In the genomic region with DNA sequence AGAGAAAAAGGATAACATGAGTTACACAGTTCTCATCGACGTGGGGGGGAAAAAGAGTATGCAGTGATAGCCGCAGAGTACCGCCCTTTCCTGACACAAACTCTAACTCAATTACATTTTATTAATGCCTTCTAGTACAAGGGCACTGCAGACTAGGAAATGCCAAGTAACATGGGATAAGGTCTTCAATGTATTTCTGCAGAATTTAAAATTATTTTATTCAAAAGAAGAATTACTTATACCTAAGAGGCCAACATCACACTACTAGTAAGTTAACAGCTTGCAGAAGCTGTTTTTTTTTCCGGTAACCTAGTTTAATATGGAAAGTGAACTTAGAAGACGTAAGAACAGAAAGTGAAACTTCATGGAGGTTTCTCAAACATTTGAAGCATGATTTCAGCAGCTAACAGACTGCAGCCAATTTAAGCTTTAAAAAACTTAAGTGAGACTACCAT, we compare ENCODE assay signal across 10 cellular contexts. TPM values are rescaled to one million over a fixed set of nuclear protein-coding genes. Genes with fewer than 3 reads are reported as not detected.
DNase-seq lines count a peak whose midpoint lies in the region; ATAC-seq and TF ChIP-seq lines count a peak whose summit lies in the region.
"Had no signal": no experiment of that assay in that cellular context is flagged by ENCODE, and none has a peak within 500 bp of the region (broad histone marks: within the 10 kb centered on the region; RNA-seq: fewer than 3 reads in every experiment).

No MANE protein-coding gene starts in this region.

- H3K4me1 Mint-ChIP-seq in stimulated activated naive B cell treated with anti-CD40 and anti-IgM and Interleukin-4, amounts not matched to agents 10 μg/mL and 1 μg/mL and 100 μg/mL, for 72 hours: peaks cover 27 to 53% of the 10 kb centered on the region in 2 donors

- POLR2A ChIA-PET in PC-3 (lab: Charles Lee; ENCODE audit: unreplicated experiment): no interaction called here

- no peaks in the 10 kb centered on the region for H3K9me3 Mint-ChIP-seq in stimulated activated naive B cell treated with anti-CD40 and anti-IgM and Interleukin-4, amounts not matched to agents 10 μg/mL and 1 μg/mL and 100 μg/mL, for 72 hours

- H3K4me2 ChIP-seq in PC-3 (ENCODE audit: low read length): no peak overlapping the region

- TF ChIP-seq POLR2A in Peyer's patch (IDR thresholded peaks at IDR 0.05) (no peak), erythroblast (IDR thresholded peaks at IDR 0.05; ENCODE audit: low read length) (no peak)

- H3K27ac Mint-ChIP-seq in stimulated activated naive B cell treated with anti-CD40 and anti-IgM and Interleukin-4, amounts not matched to agents 10 μg/mL and 1 μg/mL and 100 μg/mL, for 72 hours: peak overlapping the region; percentile 47

- no peaks in the 10 kb centered on the region for H3K9me3 ChIP-seq in Peyer's patch
- no peaks in the 10 kb centered on the region for H3K9me3 ChIP-seq in PC-3 (ENCODE audit: low read length)

- no peaks in the 10 kb centered on the region for H3K27me3 Mint-ChIP-seq in stimulated activated naive B cell treated with anti-CD40 and anti-IgM and Interleukin-4, amounts not matched to agents 10 μg/mL and 1 μg/mL and 100 μg/mL, for 72 hours

- H3K27me3 ChIP-seq in Peyer's patch (no peaks in the 10 kb centered on the region), PC-3 (ENCODE audit: low read length) (no peaks in the 10 kb centered on the region)

- no peak for ATAC-seq in stimulated activated naive B cell treated with anti-CD40 and anti-IgM and Interleukin-4, amounts not matched to agents 10 μg/mL and 1 μg/mL and 100 μg/mL, for 72 hours (replicated peaks)
- no peak for ATAC-seq in GM18511 (IDR thresholded peaks at IDR 0.05; ENCODE audit: unreplicated experiment)
- ATAC-seq in GM18858 (IDR thresholded peaks at IDR 0.05; ENCODE audit: unreplicated experiment): no peak
- ATAC-seq in PC-3: no peak

- H3K4me3 ChIP-seq in Peyer's patch (peak overlapping the region in 2 of 4 donors; percentile 39 to 42), PC-3 (ENCODE audit: low read length) (no peak overlapping the region)

- BruUV-seq in PC-3 (replicated peaks; lab: Mats Ljungman, UMichigan): no TSS peak

- H3F3A ChIP-seq in PC-3 (ENCODE audit: low read length, unreplicated experiment): no peaks in the 10 kb centered on the region

- H3K79me2 ChIP-seq in PC-3 (ENCODE audit: low read length): peaks cover 37% of the 10 kb centered on the region

- H3K4me1 ChIP-seq in Peyer's patch: peaks cover 0 to 40% (median 11%) of the 10 kb centered on the region in 4 donors
- H3K4me1 ChIP-seq in PC-3 (ENCODE audit: insufficient read depth, low read length): peaks cover 16% of the 10 kb centered on the region; the same call in 1 of the 2 replicates

- no peak overlapping the region for H2AFZ ChIP-seq in PC-3 (ENCODE audit: low read length)

- peak; percentile 16 to 28 for DNase-seq in activated CD4-positive, alpha-beta T cell treated with anti-CD3 and anti-CD28 coated beads for 4 hours
- DNase-seq in activated CD4-positive, alpha-beta T cell treated with anti-CD3 and anti-CD28 coated beads, Interleukin-2, amount 50 U/mL, for 1 hour: no peak
- DNase-seq in Peyer's patch (peak in 1 of 3 donors; percentile 53), erythroblast (lab: John Stamatoyannopoulos, UW) (peak; percentile 20 to 51), PC-3 (no peak)
- DNase-seq in stimulated activated naive B cell treated with anti-CD40 and anti-IgM and Interleukin-4, amounts not matched to agents 10 μg/mL and 1 μg/mL and 100 μg/mL, for 72 hours: no peak
- DNase-seq: NCI-H2171 treated with DMSO at 0.1 percent for 48 hours had no signal

- H4K20me1 ChIP-seq in PC-3 (ENCODE audit: low read length): no peaks in the 10 kb centered on the region

- TF ChIP-seq CTCF in Peyer's patch (IDR thresholded peaks at IDR 0.05) (no peak), PC-3 (conservative IDR thresholded peaks at IDR 0.05; ENCODE audit: low read depth, low read length) (no peak)

- H3K36me3 Mint-ChIP-seq in stimulated activated naive B cell treated with anti-CD40 and anti-IgM and Interleukin-4, amounts not matched to agents 10 μg/mL and 1 μg/mL and 100 μg/mL, for 72 hours: peaks cover 31 to 40% of the 10 kb centered on the region in 2 donors

- H3K4me3 Mint-ChIP-seq in stimulated activated naive B cell treated with anti-CD40 and anti-IgM and Interleukin-4, amounts not matched to agents 10 μg/mL and 1 μg/mL and 100 μg/mL, for 72 hours: peak overlapping the region; percentile 61 to 66

- H3K9me2 ChIP-seq in PC-3 (replicated peaks; ENCODE audit: low read length): no peaks in the 10 kb centered on the region

- H3K27ac ChIP-seq in Peyer's patch (peak overlapping the region; percentile 15 to 99 (median 30)), PC-3 (ENCODE audit: low read length) (no peak overlapping the region)

- CTCF ChIA-PET in PC-3 (lab: Charles Lee): no interaction called here

- intact Hi-C loops in PC-3 (cut with micrococcal nuclease): no loop called here

- no peak overlapping the region for H3K9ac ChIP-seq in PC-3 (ENCODE audit: low read length)

- H3K36me3 ChIP-seq in Peyer's patch (peaks cover 0 to 60% (median 0%) of the 10 kb centered on the region in 3 donors), PC-3 (ENCODE audit: low read depth, low read length) (peaks cover 24% of the 10 kb centered on the region)

RNA-seq across cellular contexts. Expression of gene SETX, which starts 3.9 kb away (rescaled TPM):
- total RNA-seq in Peyer's patch (100 to 1,000 TPM in 1 of 4 donors, 10 to 100 TPM in 3; 49.7 to 106 (median 63.0) TPM), PC-3 (2014; rRNA removed) (21.0 and 22.7 TPM in 2 replicates)

RNA-seq across cellular contexts. Expression of gene TTF1, which starts 55.8 kb away (rescaled TPM):
- total RNA-seq in Peyer's patch (10 to 100 TPM in 2 of 4 donors, 1 to 10 TPM in 2; 8.9 to 26.4 (median 9.9) TPM), PC-3 (2014; rRNA removed) (9.6 and 12.5 TPM in 2 replicates)

RNA-seq across cellular contexts. Expression of gene CFAP77, which starts 59.1 kb away (rescaled TPM):
- total RNA-seq in Peyer's patch (not detected), PC-3 (2014; rRNA removed) (0.11 TPM in 1 of 2 replicates, not detected in the other)
- total RNA-seq: H4 had no signal

Comparison
In these comparisons a context has a peak if more than half of its experiments do, and no peak if none do; other contexts are left out.
1. DNase-seq: peak in activated CD4-positive, alpha-beta T cell treated with anti-CD3 and anti-CD28 coated beads for 4 hours (2 of 2) and erythroblast (2 of 2); none in activated CD4-positive, alpha-beta T cell treated with anti-CD3 and anti-CD28 coated beads, Interleukin-2, amount 50 U/mL, for 1 hour (single experiment), stimulated activated naive B cell treated with anti-CD40 and anti-IgM and Interleukin-4, amounts not matched to agents 10 μg/mL and 1 μg/mL and 100 μg/mL, for 72 hours (single experiment) and PC-3 (single experiment).